In the genomic region with DNA sequence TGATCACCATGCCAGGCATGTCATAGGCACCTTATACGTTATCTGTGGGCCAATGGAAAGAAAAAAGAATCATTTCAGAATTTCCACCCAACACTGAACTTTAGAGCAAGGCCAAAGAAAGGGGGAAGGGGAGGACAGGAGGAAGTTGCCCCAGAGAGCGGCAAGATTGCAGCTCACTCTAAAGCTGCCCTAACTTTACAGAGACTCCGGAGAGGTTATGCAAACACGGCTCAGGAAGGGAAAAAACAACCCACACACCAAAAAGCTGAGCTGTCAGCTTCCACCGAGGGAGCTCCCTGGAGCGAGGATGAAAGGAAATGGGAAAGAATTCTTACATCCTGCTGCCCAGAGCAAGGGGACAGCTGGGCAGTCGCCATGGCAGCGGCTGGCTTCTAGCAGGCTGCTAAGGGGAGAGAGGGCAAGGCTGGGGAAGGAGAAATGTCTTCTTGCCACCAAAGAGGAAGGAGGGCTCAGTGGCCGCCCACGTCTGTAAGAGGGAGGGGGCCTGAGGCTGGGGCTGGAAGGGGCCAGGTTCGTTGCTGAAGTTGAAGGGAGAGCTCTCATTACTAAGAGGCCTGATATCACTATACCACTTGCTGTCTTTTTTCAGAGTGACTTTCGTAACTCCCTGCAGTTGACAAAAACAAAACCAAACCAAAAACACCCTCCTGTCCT, we compare ENCODE assay signal across 1 cellular context.
A peak's percentile ranks its signal among the peaks of the same experiment; 100 is the strongest.
TF ChIP-seq lines count a peak whose summit lies in the region.

No MANE protein-coding gene starts in this region.

TF ChIP-seq in HEK293, 187 proteins besides CTCF, POLR2A, EP300 and RAD21 (continued from another document):
- TF ChIP-seq, protein P1, sequence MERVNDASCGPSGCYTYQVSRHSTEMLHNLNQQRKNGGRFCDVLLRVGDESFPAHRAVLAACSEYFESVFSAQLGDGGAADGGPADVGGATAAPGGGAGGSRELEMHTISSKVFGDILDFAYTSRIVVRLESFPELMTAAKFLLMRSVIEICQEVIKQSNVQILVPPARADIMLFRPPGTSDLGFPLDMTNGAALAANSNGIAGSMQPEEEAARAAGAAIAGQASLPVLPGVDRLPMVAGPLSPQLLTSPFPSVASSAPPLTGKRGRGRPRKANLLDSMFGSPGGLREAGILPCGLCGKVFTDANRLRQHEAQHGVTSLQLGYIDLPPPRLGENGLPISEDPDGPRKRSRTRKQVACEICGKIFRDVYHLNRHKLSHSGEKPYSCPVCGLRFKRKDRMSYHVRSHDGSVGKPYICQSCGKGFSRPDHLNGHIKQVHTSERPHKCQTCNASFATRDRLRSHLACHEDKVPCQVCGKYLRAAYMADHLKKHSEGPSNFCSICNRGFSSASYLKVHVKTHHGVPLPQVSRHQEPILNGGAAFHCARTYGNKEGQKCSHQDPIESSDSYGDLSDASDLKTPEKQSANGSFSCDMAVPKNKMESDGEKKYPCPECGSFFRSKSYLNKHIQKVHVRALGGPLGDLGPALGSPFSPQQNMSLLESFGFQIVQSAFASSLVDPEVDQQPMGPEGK (tag by site-specific recombination; IDR thresholded peaks at IDR 0.05): peak; percentile 59
